18 cellular contexts compared by ENCODE assay signal in genomic region chr2:50850290-50850969, GRCh38.
A peak's percentile ranks its signal among the peaks of the same experiment; 100 is the strongest.
DNase-seq lines count a peak whose midpoint lies in the region; ATAC-seq, FAIRE-seq and TF ChIP-seq lines count a peak whose summit lies in the region.
"Had no signal": no experiment of that assay in that cellular context is flagged by ENCODE, and none has a peak within 500 bp of the region (broad histone marks: within the 10 kb centered on the region; RNA-seq: fewer than 3 reads in every experiment).

No MANE protein-coding gene starts in this region.

- H2AK9ac ChIP-seq in IMR-90 (replicated peaks; ENCODE audit: low read depth, low read length, poor library complexity), result no peak overlapping the region

- H3K9ac ChIP-seq in IMR-90 (ENCODE audit: low read depth, low read length) (no peak overlapping the region), H1 (replicated peaks in 1 of 4; ENCODE audit: extremely low read depth in 1 of 4, low read depth in 3 of 4, low read length in 3 of 4) (no peak overlapping the region), HepG2 (ENCODE audit: insufficient read depth, low read depth, low read length) (no peak overlapping the region)
- H3K9ac ChIP-seq: BLaER1 treated with 17β-estradiol and CSF1 and Interleukin-3, amounts not matched to agents 10 nM and 100 nM had no signal

- TF ChIP-seq CTCF in IMR-90 (conservative IDR thresholded peaks at IDR 0.05; ENCODE audit: low read depth, low read length) (no peak), H1 (IDR thresholded peaks at IDR 0.05; ENCODE audit: control extremely low read depth in 1 of 3, insufficient read depth in 1 of 3, low read depth in 1 of 3, low read length in 3 of 3) (no peak), HepG2 (CRISPR knock-in tag; IDR thresholded peaks at IDR 0.05) (no peak)

- no peaks in the 10 kb centered on the region for H3K9me3 ChIP-seq in IMR-90 (ENCODE audit: control insufficient read depth, insufficient read depth, low read length)
- H3K9me3 ChIP-seq in H1 (ENCODE audit: insufficient read depth in 2 of 2, low read depth in 1 of 2, low read length in 1 of 2), result no peaks in the 10 kb centered on the region
- no peaks in the 10 kb centered on the region for H3K9me3 ChIP-seq in HepG2 (ENCODE audit: low read length)
- H3K9me3 ChIP-seq: BLaER1 treated with 17β-estradiol and CSF1 and Interleukin-3, amounts not matched to agents 10 nM and 100 nM had no signal

- no peak overlapping the region for H3K18ac ChIP-seq in IMR-90 (ENCODE audit: low read depth, low read length)
- H3K18ac ChIP-seq in H1 (ENCODE audit: extremely low read depth, low read length), result no peak overlapping the region

- no peak overlapping the region for H3K4me3 ChIP-seq in IMR-90 (ENCODE audit: insufficient read depth, low read depth, low read length)
- no peak overlapping the region for H3K4me3 ChIP-seq in H1 (ENCODE audit: extremely low read depth in 1 of 4, insufficient read depth in 2 of 4, low read depth in 3 of 4, low read length in 4 of 4)
- no peak overlapping the region for H3K4me3 ChIP-seq in HepG2 (replicated peaks in 1 of 3; ENCODE audit: insufficient read depth in 1 of 3, low read depth in 2 of 3, low read length in 3 of 3)
- H3K4me3 ChIP-seq: BLaER1 treated with 17β-estradiol and CSF1 and Interleukin-3, amounts not matched to agents 10 nM and 100 nM; GM23338 had no signal

- H2BK15ac ChIP-seq in IMR-90 (ENCODE audit: low read depth, low read length), result no peak overlapping the region
- H2BK15ac ChIP-seq in H1 (ENCODE audit: low read length), result no peak overlapping the region

- H3K27me3 ChIP-seq in IMR-90 (ENCODE audit: control insufficient read depth, insufficient read depth, low read length), result no peaks in the 10 kb centered on the region
- no peaks in the 10 kb centered on the region for H3K27me3 ChIP-seq in H1 (replicated peaks in 1 of 4; ENCODE audit: control insufficient read depth in 3 of 4, extremely low read depth in 1 of 4, insufficient read depth in 3 of 4, low read length in 3 of 4)
- no peaks in the 10 kb centered on the region for H3K27me3 ChIP-seq in HepG2 (ENCODE audit: control insufficient read depth in 1 of 2, insufficient read depth in 2 of 2, low read length in 2 of 2)
- H3K27me3 ChIP-seq: BLaER1 treated with 17β-estradiol and CSF1 and Interleukin-3, amounts not matched to agents 10 nM and 100 nM had no signal

- peaks cover 2% of the 10 kb centered on the region; the same call in 1 of the 2 replicates for H3K4me1 ChIP-seq in IMR-90 (ENCODE audit: control insufficient read depth, insufficient read depth, low read length)
- H3K4me1 ChIP-seq in H1 (replicated peaks in 1 of 4; ENCODE audit: control insufficient read depth in 3 of 4, insufficient read depth in 4 of 4, low read length in 3 of 4), result peaks cover 0 to 2% (median 0%) of the 10 kb centered on the region in 4 experiments; a peak in 2 of 7 replicates
- H3K4me1 ChIP-seq in HepG2 (ENCODE audit: insufficient read depth, low read length), result no peaks in the 10 kb centered on the region
- H3K4me1 ChIP-seq: BLaER1 treated with 17β-estradiol and CSF1 and Interleukin-3, amounts not matched to agents 10 nM and 100 nM had no signal

- dilution Hi-C loops in IMR-90 (cut with HindIII; ENCODE audit: low sequenced_read_pairs, unreplicated experiment), result no loop called here

- WGBS in IMR-90 (ENCODE audit: extremely low coverage in 2 of 2, insufficient read length in 1 of 2), 2 experiments, result no CpG with 5 or more reads among the region's 4 CpGs
- 97% methylated on average over 4 of the region's 4 CpGs; no CpG with 5 or more reads in 1 of the 2 experiments for WGBS in H1 (ENCODE audit: extremely low coverage in 1 of 2, insufficient coverage in 1 of 2, insufficient read length in 1 of 2, insufficient replicate concordance in 2 of 2, low coverage in 1 of 2, low lambda C conversion rate in 2 of 2, missing lambda C conversion rate in 1 of 2), 2 experiments
- WGBS in HepG2 (ENCODE audit: low lambda C conversion rate), result 14% methylated on average over 4 of the region's 4 CpGs

- no peaks in the 10 kb centered on the region for H3K23me2 ChIP-seq in H1 (ENCODE audit: low read depth, low read length)

- no peak overlapping the region for H2BK20ac ChIP-seq in IMR-90 (ENCODE audit: low read depth, low read length)
- H2BK20ac ChIP-seq in H1 (ENCODE audit: low read length), result no peak overlapping the region

- in situ Hi-C loops in IMR-90 (cut with MboI; ENCODE audit: low sequenced_read_pairs) (no loop called here), HepG2 (cut with HindIII; ENCODE audit: extremely low pct_ligation_motif_present, low pct_unique_long_range_greater_than_20kb) (no loop called here)

- no peak overlapping the region for H3K14ac ChIP-seq in IMR-90 (replicated peaks; ENCODE audit: low read depth, low read length)
- no peak overlapping the region for H3K14ac ChIP-seq in H1 (ENCODE audit: insufficient read length)

- H2BK120ac ChIP-seq in IMR-90 (ENCODE audit: low read depth, low read length) (no peak overlapping the region), H1 (replicated peaks; ENCODE audit: low read depth, low read length) (no peak overlapping the region)

- no peaks in the 10 kb centered on the region for H3K9me1 ChIP-seq in IMR-90 (ENCODE audit: insufficient read depth, low read length)

- H4K8ac ChIP-seq in IMR-90 (ENCODE audit: low read depth in 2 of 2, low read length in 2 of 2) (no peak overlapping the region), H1 (ENCODE audit: extremely low read depth, insufficient read depth, low read length) (no peak overlapping the region)

- H3K4ac ChIP-seq in IMR-90 (ENCODE audit: low read depth, low read length) (no peak overlapping the region), H1 (replicated peaks; ENCODE audit: insufficient read length, low read depth, low read length) (no peak overlapping the region)

- TF ChIP-seq RAD21 in IMR-90 (IDR thresholded peaks at IDR 0.05; ENCODE audit: low read length), result no peak
- no peak for TF ChIP-seq RAD21 in H1 (IDR thresholded peaks at IDR 0.05 in 1 of 2, conservative IDR thresholded peaks at IDR 0.05 in 1 of 2; ENCODE audit: low read depth in 2 of 2, low read length in 2 of 2)
- no peak for TF ChIP-seq RAD21 in HepG2 (CRISPR knock-in tag; IDR thresholded peaks at IDR 0.05)

- H3K56ac ChIP-seq in IMR-90 (ENCODE audit: extremely low read depth, insufficient read depth, low read length) (no peak overlapping the region), H1 (replicated peaks; ENCODE audit: insufficient read length, low read depth, low read length) (no peak overlapping the region)

- POLR2A ChIA-PET in IMR-90 (lab: Charles Lee; ENCODE audit: unreplicated experiment) (no interaction called here), H1 (lab: Charles Lee; ENCODE audit: partially characterized antibody) (no interaction called here), HepG2 (lab: Yijun Ruan, JAX) (no interaction called here)

- H2AK5ac ChIP-seq in IMR-90 (ENCODE audit: low read depth, low read length) (no peak overlapping the region), H1 (ENCODE audit: low read depth, low read length) (no peak overlapping the region)

- TF ChIP-seq POLR2A in IMR-90 (IDR thresholded peaks at IDR 0.05; ENCODE audit: low read depth, low read length) (no peak), H1 (IDR thresholded peaks at IDR 0.05; ENCODE audit: control extremely low read depth in 1 of 2, low read depth in 2 of 2, low read length in 2 of 2) (no peak), HepG2 (IDR thresholded peaks at IDR 0.05; ENCODE audit: insufficient read depth in 1 of 2, low read depth in 2 of 2, low read length in 2 of 2) (no peak)

- H3K36me3 ChIP-seq in IMR-90 (ENCODE audit: control insufficient read depth, insufficient read depth, low read length), result no peaks in the 10 kb centered on the region
- no peaks in the 10 kb centered on the region for H3K36me3 ChIP-seq in H1 (ENCODE audit: control insufficient read depth in 2 of 4, insufficient read depth in 4 of 4, low read length in 3 of 4)
- no peaks in the 10 kb centered on the region for H3K36me3 ChIP-seq in HepG2 (replicated peaks in 1 of 2; ENCODE audit: control insufficient read depth in 1 of 2, insufficient read depth in 2 of 2, low read length in 2 of 2)
- H3K36me3 ChIP-seq: BLaER1 treated with 17β-estradiol and CSF1 and Interleukin-3, amounts not matched to agents 10 nM and 100 nM had no signal

- no peak overlapping the region for H2AFZ ChIP-seq in IMR-90 (replicated peaks; ENCODE audit: low read length, poor library complexity)
- H2AFZ ChIP-seq in H1 (ENCODE audit: low read length), result no peak overlapping the region
- no peak overlapping the region for H2AFZ ChIP-seq in HepG2 (ENCODE audit: low read length)
- H2AFZ ChIP-seq: GM23338 had no signal

- H3K27ac ChIP-seq in IMR-90 (ENCODE audit: insufficient read depth, low read length) (no peak overlapping the region), H1 (ENCODE audit: low read depth, low read length) (no peak overlapping the region), HepG2 (ENCODE audit: extremely low read length, insufficient read depth, low read length) (no peak overlapping the region)
- H3K27ac ChIP-seq: BLaER1 treated with 17β-estradiol and CSF1 and Interleukin-3, amounts not matched to agents 10 nM and 100 nM had no signal

- no peaks in the 10 kb centered on the region for H4K20me1 ChIP-seq in IMR-90 (ENCODE audit: insufficient read depth, low read length)
- H4K20me1 ChIP-seq in H1 (replicated peaks in 1 of 2; ENCODE audit: control insufficient read depth in 1 of 2, insufficient read depth in 2 of 2, low read length in 2 of 2), result no peaks in the 10 kb centered on the region
- no peaks in the 10 kb centered on the region for H4K20me1 ChIP-seq in HepG2 (ENCODE audit: insufficient read depth, low read length)
- H4K20me1 ChIP-seq: BLaER1 treated with 17β-estradiol and CSF1 and Interleukin-3, amounts not matched to agents 10 nM and 100 nM had no signal

- intact Hi-C loops in IMR-90 (cut with micrococcal nuclease) (no loop called here), HepG2 (cut with micrococcal nuclease; ENCODE audit: unreplicated experiment) (no loop called here), sciatic nerve (cut with DNase I) (no loop called here)

- H2BK12ac ChIP-seq in H1 (ENCODE audit: low read depth, low read length), result no peak overlapping the region

- H3K79me1 ChIP-seq in IMR-90 (ENCODE audit: low read depth in 1 of 2, low read length in 2 of 2) (no peaks in the 10 kb centered on the region), H1 (ENCODE audit: low read depth, low read length) (no peaks in the 10 kb centered on the region)

- TF ChIP-seq EP300 in H1 (IDR thresholded peaks at IDR 0.05; ENCODE audit: borderline replicate concordance in 1 of 2, low read depth in 2 of 2, low read length in 2 of 2) (no peak), HepG2 (IDR thresholded peaks at IDR 0.05; ENCODE audit: low read depth in 2 of 2, low read length in 2 of 2) (no peak), HepG2 (CRISPR knock-in tag; IDR thresholded peaks at IDR 0.05; ENCODE audit: borderline replicate concordance) (no peak)

- H4K5ac ChIP-seq in IMR-90 (ENCODE audit: low read depth, low read length), result no peak overlapping the region
- H4K5ac ChIP-seq in H1 (ENCODE audit: insufficient read length, low read depth, low read length), result no peak overlapping the region

- no peak for DNase-seq in IMR-90
- no peak for DNase-seq in H1 (ENCODE audit: low read depth in 1 of 2, low spot score in 2 of 2)
- DNase-seq in HepG2 (ENCODE audit: low spot score), result no peak
- no peak for DNase-seq in sciatic nerve (ENCODE audit: low spot score)
- DNase-seq in Ammon's horn (ENCODE audit: low spot score), result no peak
- DNase-seq in inferior parietal cortex (ENCODE audit: extremely low spot score), result no peak
- DNase-seq: 8988T; Calu3; CD8-positive, alpha-beta T cell; DMS79 treated with DMSO at 0.1 percent for 48 hours; GF-D8; H7; HFFc6 had no signal

- no peak overlapping the region for H3K4me2 ChIP-seq in IMR-90 (ENCODE audit: low read depth, low read length)
- H3K4me2 ChIP-seq in H1 (ENCODE audit: insufficient read depth in 1 of 2, low read depth in 2 of 2, low read length in 2 of 2), result no peak overlapping the region
- no peak overlapping the region for H3K4me2 ChIP-seq in HepG2 (ENCODE audit: low read depth, low read length)
- H3K4me2 ChIP-seq: BLaER1 treated with 17β-estradiol and CSF1 and Interleukin-3, amounts not matched to agents 10 nM and 100 nM; GM23338 had no signal

- H3K23ac ChIP-seq in IMR-90 (ENCODE audit: low read depth, low read length) (no peak overlapping the region), H1 (ENCODE audit: insufficient read length) (no peak overlapping the region)

- H4K91ac ChIP-seq in IMR-90 (ENCODE audit: insufficient read depth, low read depth, low read length), result no peak overlapping the region
- H4K91ac ChIP-seq in H1 (replicated peaks; ENCODE audit: insufficient read length, low read length), result no peak overlapping the region

- CTCF ChIA-PET in IMR-90 (lab: Yijun Ruan, JAX) (no interaction called here), H1 (lab: Charles Lee; ENCODE audit: partially characterized antibody) (interaction anchor here (0.7 kb wide), 2 partner anchors 12 kb away, joined by 3 read pairs; no protein-coding TSS in a partner anchor), HepG2 (lab: Yijun Ruan, JAX; ENCODE audit: low intra/inter-chr PET ratio, low total read pairs) (no interaction called here)

- no TSS peak for BruUV-seq in IMR-90 (replicated peaks; lab: Mats Ljungman, UMichigan)
- no TSS peak for BruUV-seq in HepG2 (replicated peaks; lab: Mats Ljungman, UMichigan)

- FAIRE-seq in H1 (lab: Jason Lieb, UNC) (no peak), HepG2 (lab: Jason Lieb, UNC) (no peak)
- FAIRE-seq: HTR-8/SVneo had no signal

- H3K79me2 ChIP-seq in H1 (ENCODE audit: control insufficient read depth in 1 of 2, insufficient read depth in 2 of 2, low read length in 2 of 2) (no peaks in the 10 kb centered on the region), HepG2 (ENCODE audit: insufficient read depth, low read length) (no peaks in the 10 kb centered on the region)

- no peak overlapping the region for H2BK5ac ChIP-seq in IMR-90 (ENCODE audit: low read depth, low read length, poor library complexity, severe bottlenecking)
- H2BK5ac ChIP-seq in H1 (ENCODE audit: low read depth, low read length), result no peak overlapping the region

- ATAC-seq in IMR-90 (ENCODE audit: low read depth) (no peak), HepG2 (no peak), sciatic nerve (peak; percentile 67), HG03469 (IDR thresholded peaks at IDR 0.05; ENCODE audit: unreplicated experiment) (no peak)
- ATAC-seq: CD8-positive, alpha-beta T cell; GM23338; HCT116 had no signal
